In genomic region chr9:18611946-18612345, GRCh38 we compare ENCODE assay signal across 25 cellular contexts.
DNase-seq lines count a peak whose midpoint lies in the region; ATAC-seq and TF ChIP-seq lines count a peak whose summit lies in the region.
"Had no signal": no experiment of that assay in that cellular context is flagged by ENCODE, and none has a peak within 500 bp of the region (broad histone marks: within the 10 kb centered on the region; RNA-seq: fewer than 3 reads in every experiment).

No MANE protein-coding gene starts in this region.

- H3K27ac ChIP-seq in HEK293 (ENCODE audit: extremely low read depth, low read depth, low read length): no peak overlapping the region
- H3K27ac ChIP-seq: epithelial cell of prostate, neutrophil had no signal

- no peak overlapping the region for H3K4me3 Mint-ChIP-seq in nephron
- H3K4me3 Mint-ChIP-seq in activated CD8-positive, alpha-beta T cell treated with anti-CD3 and anti-CD28 coated beads, Interleukin-2, amount 10 ng/mL, durations not matched to agents 7 days and 5 days: no peak overlapping the region
- no peak overlapping the region for H3K4me3 Mint-ChIP-seq in activated T-helper 2 cell treated with anti-CD3 and anti-CD28 coated beads, Interferon-gamma antibody, Interleukin-2, Interleukin-4, amounts not matched to agents 10 μg/mL and 5 μg/mL and 100 μg/mL, durations not matched to agents 14 hours and 24 hours and 36 hours (ENCODE audit: low read depth)
- H3K4me3 Mint-ChIP-seq: activated CD4-positive, alpha-beta T cell treated with anti-CD3 and anti-CD28 coated beads, Interleukin-2, amount 10 ng/mL, durations not matched to agents 24 days and 14 days; activated CD8-positive, alpha-beta memory T cell treated with anti-CD3 and anti-CD28 coated beads, Interleukin-2, amount 10 ng/mL, durations not matched to agents 7 days and 5 days; activated T-helper 1 cell treated with anti-CD3 and anti-CD28 coated beads, Interleukin-12 subunit alpha, Interleukin-12 subunit beta, Interleukin-2, Interleukin-4 antibody, amounts not matched to agents 30 ng/mL and 10 ng/mL and 1 ng/mL, durations not matched to agents 14 hours and 24 hours and 36 hours; CD14-positive monocyte; stimulated activated memory B cell treated with anti-CD40 and anti-IgM and Interleukin-4, amounts not matched to agents 10 μg/mL and 1 μg/mL and 100 μg/mL, for 72 hours had no signal

- peak; percentile 75 for DNase-seq in NCI-H146 treated with DMSO at 0.1 percent for 48 hours (lab: John Stamatoyannopoulos, UW; ENCODE audit: unreplicated experiment)
- DNase-seq in NCI-H748 treated with DMSO at 0.1 percent for 48 hours (lab: John Stamatoyannopoulos, UW): peak; percentile 10
- DNase-seq in activated naive CD4-positive, alpha-beta T cell (lab: John Stamatoyannopoulos, UW): no peak
- no peak for DNase-seq in activated CD8-positive, alpha-beta T cell treated with anti-CD3 and anti-CD28 coated beads, Interleukin-2, amount 10 ng/mL, durations not matched to agents 7 days and 5 days
- DNase-seq in activated T-helper 2 cell treated with anti-CD3 and anti-CD28 coated beads, Interferon-gamma antibody, Interleukin-2, Interleukin-4, amounts not matched to agents 10 μg/mL and 5 μg/mL and 100 μg/mL, durations not matched to agents 14 hours and 24 hours and 36 hours (ENCODE audit: low spot score): no peak
- no peak for DNase-seq in kidney glomerular epithelial cell (lab: John Stamatoyannopoulos, UW)
- DNase-seq: activated CD4-positive, alpha-beta T cell treated with anti-CD3 and anti-CD28 coated beads, Interleukin-2, amount 10 ng/mL, durations not matched to agents 24 days and 14 days; activated CD8-positive, alpha-beta memory T cell treated with anti-CD3 and anti-CD28 coated beads, Interleukin-2, amount 10 ng/mL, durations not matched to agents 7 days and 5 days; foreskin melanocyte; GDM1; HCEC 1CT; hypothalamus; MM.1S; NCI-H226; T-helper 2 cell had no signal

- intact Hi-C loops in activated T-helper 2 cell treated with anti-CD3 and anti-CD28 coated beads, Interferon-gamma antibody, Interleukin-2, Interleukin-4, amounts not matched to agents 10 μg/mL and 5 μg/mL and 100 μg/mL, durations not matched to agents 14 hours and 24 hours and 36 hours (cut with micrococcal nuclease): no loop called here

- CTCF ChIA-PET in HEK293 (lab: Yijun Ruan, JAX): interaction anchor here (0.7 to 1.8 kb wide), 3 partner anchors 169 to 357 kb away, joined by 3 to 4 read pairs (median 3); no protein-coding TSS in a partner anchor
- CTCF ChIA-PET in activated CD8-positive, alpha-beta T cell treated with anti-CD3 and anti-CD28 coated beads, Interleukin-2, amount 10 ng/mL, durations not matched to agents 7 days and 5 days (lab: Charles Lee): no interaction called here

- no peaks in the 10 kb centered on the region for H3K27me3 Mint-ChIP-seq in nephron (ENCODE audit: low read depth)
- H3K27me3 Mint-ChIP-seq in activated CD8-positive, alpha-beta T cell treated with anti-CD3 and anti-CD28 coated beads, Interleukin-2, amount 10 ng/mL, durations not matched to agents 7 days and 5 days (ENCODE audit: low read depth): no peaks in the 10 kb centered on the region
- no peaks in the 10 kb centered on the region for H3K27me3 Mint-ChIP-seq in activated T-helper 2 cell treated with anti-CD3 and anti-CD28 coated beads, Interferon-gamma antibody, Interleukin-2, Interleukin-4, amounts not matched to agents 10 μg/mL and 5 μg/mL and 100 μg/mL, durations not matched to agents 14 hours and 24 hours and 36 hours (ENCODE audit: low read depth)
- H3K27me3 Mint-ChIP-seq: activated CD4-positive, alpha-beta T cell treated with anti-CD3 and anti-CD28 coated beads, Interleukin-2, amount 10 ng/mL, durations not matched to agents 24 days and 14 days; activated CD8-positive, alpha-beta memory T cell treated with anti-CD3 and anti-CD28 coated beads, Interleukin-2, amount 10 ng/mL, durations not matched to agents 7 days and 5 days; stimulated activated memory B cell treated with anti-CD40 and anti-IgM and Interleukin-4, amounts not matched to agents 10 μg/mL and 1 μg/mL and 100 μg/mL, for 72 hours had no signal

- peaks cover 57% of the 10 kb centered on the region for H3K4me1 Mint-ChIP-seq in nephron
- H3K4me1 Mint-ChIP-seq in activated CD8-positive, alpha-beta T cell treated with anti-CD3 and anti-CD28 coated beads, Interleukin-2, amount 10 ng/mL, durations not matched to agents 7 days and 5 days (ENCODE audit: low read depth): no peaks in the 10 kb centered on the region
- no peaks in the 10 kb centered on the region for H3K4me1 Mint-ChIP-seq in activated T-helper 2 cell treated with anti-CD3 and anti-CD28 coated beads, Interferon-gamma antibody, Interleukin-2, Interleukin-4, amounts not matched to agents 10 μg/mL and 5 μg/mL and 100 μg/mL, durations not matched to agents 14 hours and 24 hours and 36 hours (ENCODE audit: low read depth)
- H3K4me1 Mint-ChIP-seq: activated CD4-positive, alpha-beta T cell treated with anti-CD3 and anti-CD28 coated beads, Interleukin-2, amount 10 ng/mL, durations not matched to agents 24 days and 14 days; activated CD8-positive, alpha-beta memory T cell treated with anti-CD3 and anti-CD28 coated beads, Interleukin-2, amount 10 ng/mL, durations not matched to agents 7 days and 5 days; CD14-positive monocyte; stimulated activated memory B cell treated with anti-CD40 and anti-IgM and Interleukin-4, amounts not matched to agents 10 μg/mL and 1 μg/mL and 100 μg/mL, for 72 hours had no signal

- H3K4me1 ChIP-seq in HEK293 (ENCODE audit: control insufficient read depth, insufficient read depth, low read length): peaks cover under 1% of the 10 kb centered on the region

- no peak for TF ChIP-seq CTCF in HEK293 (tag by site-specific recombination; IDR thresholded peaks at IDR 0.05)
- no peak for TF ChIP-seq CTCF in nephron (IDR thresholded peaks at IDR 0.05; ENCODE audit: unreplicated experiment in 3 of 3)

- no peaks in the 10 kb centered on the region for H3K36me3 ChIP-seq in HEK293 (ENCODE audit: control insufficient read depth in 2 of 2, insufficient read depth in 1 of 2, low read length in 2 of 2)
- H3K36me3 ChIP-seq: neutrophil had no signal

- no peak overlapping the region for H3K4me3 ChIP-seq in HEK293 (ENCODE audit: low read depth, low read length)
- H3K4me3 ChIP-seq: K562, smooth muscle cell had no signal

- ATAC-seq in activated CD8-positive, alpha-beta T cell treated with anti-CD3 and anti-CD28 coated beads, Interleukin-2, amount 10 ng/mL, durations not matched to agents 7 days and 5 days: no peak
- ATAC-seq: activated CD8-positive, alpha-beta memory T cell treated with anti-CD3 and anti-CD28 coated beads, Interleukin-2, amount 10 ng/mL, durations not matched to agents 7 days and 5 days; activated naive CD4-positive, alpha-beta T cell treated with anti-CD3 and anti-CD28 coated beads, Interleukin-2, amount 50 U/mL, for 72 hours; K562; stimulated activated memory B cell treated with anti-CD40 and anti-IgM and Interleukin-4, amounts not matched to agents 10 μg/mL and 1 μg/mL and 100 μg/mL, for 72 hours had no signal

- H3K9me3 Mint-ChIP-seq in nephron: peaks cover 2% of the 10 kb centered on the region
- no peaks in the 10 kb centered on the region for H3K9me3 Mint-ChIP-seq in activated CD8-positive, alpha-beta T cell treated with anti-CD3 and anti-CD28 coated beads, Interleukin-2, amount 10 ng/mL, durations not matched to agents 7 days and 5 days (ENCODE audit: insufficient read depth)
- H3K9me3 Mint-ChIP-seq in activated T-helper 2 cell treated with anti-CD3 and anti-CD28 coated beads, Interferon-gamma antibody, Interleukin-2, Interleukin-4, amounts not matched to agents 10 μg/mL and 5 μg/mL and 100 μg/mL, durations not matched to agents 14 hours and 24 hours and 36 hours: no peaks in the 10 kb centered on the region
- H3K9me3 Mint-ChIP-seq: activated CD4-positive, alpha-beta T cell treated with anti-CD3 and anti-CD28 coated beads, Interleukin-2, amount 10 ng/mL, durations not matched to agents 24 days and 14 days; activated naive CD4-positive, alpha-beta T cell treated with anti-CD3 and anti-CD28 coated beads, Interleukin-2, amount 50 U/mL, for 72 hours; activated T-helper 1 cell treated with anti-CD3 and anti-CD28 coated beads, Interleukin-12 subunit alpha, Interleukin-12 subunit beta, Interleukin-2, Interleukin-4 antibody, amounts not matched to agents 30 ng/mL and 10 ng/mL and 1 ng/mL, durations not matched to agents 14 hours and 24 hours and 36 hours had no signal

- no peaks in the 10 kb centered on the region for H3K9me3 ChIP-seq in HEK293 (ENCODE audit: control insufficient read depth, insufficient read depth, low read depth, low read length)
- H3K9me3 ChIP-seq: neutrophil had no signal

- H3K27ac Mint-ChIP-seq in nephron: peak overlapping the region; percentile 18 to 63 (median 57)
- no peak overlapping the region for H3K27ac Mint-ChIP-seq in activated CD8-positive, alpha-beta T cell treated with anti-CD3 and anti-CD28 coated beads, Interleukin-2, amount 10 ng/mL, durations not matched to agents 7 days and 5 days
- no peak overlapping the region for H3K27ac Mint-ChIP-seq in activated T-helper 2 cell treated with anti-CD3 and anti-CD28 coated beads, Interferon-gamma antibody, Interleukin-2, Interleukin-4, amounts not matched to agents 10 μg/mL and 5 μg/mL and 100 μg/mL, durations not matched to agents 14 hours and 24 hours and 36 hours
- H3K27ac Mint-ChIP-seq: activated CD4-positive, alpha-beta T cell treated with anti-CD3 and anti-CD28 coated beads, Interleukin-2, amount 10 ng/mL, durations not matched to agents 24 days and 14 days; activated CD8-positive, alpha-beta memory T cell treated with anti-CD3 and anti-CD28 coated beads, Interleukin-2, amount 10 ng/mL, durations not matched to agents 7 days and 5 days; activated naive CD4-positive, alpha-beta T cell treated with anti-CD3 and anti-CD28 coated beads, Interleukin-2, amount 50 U/mL, for 72 hours; activated T-helper 1 cell treated with anti-CD3 and anti-CD28 coated beads, Interleukin-12 subunit alpha, Interleukin-12 subunit beta, Interleukin-2, Interleukin-4 antibody, amounts not matched to agents 30 ng/mL and 10 ng/mL and 1 ng/mL, durations not matched to agents 14 hours and 24 hours and 36 hours; CD14-positive monocyte; stimulated activated memory B cell treated with anti-CD40 and anti-IgM and Interleukin-4, amounts not matched to agents 10 μg/mL and 1 μg/mL and 100 μg/mL, for 72 hours had no signal

- H3K36me3 Mint-ChIP-seq in nephron (ENCODE audit: low read depth): peaks cover 4% of the 10 kb centered on the region
- no peaks in the 10 kb centered on the region for H3K36me3 Mint-ChIP-seq in activated CD8-positive, alpha-beta T cell treated with anti-CD3 and anti-CD28 coated beads, Interleukin-2, amount 10 ng/mL, durations not matched to agents 7 days and 5 days (ENCODE audit: low read depth)
- no peaks in the 10 kb centered on the region for H3K36me3 Mint-ChIP-seq in activated T-helper 2 cell treated with anti-CD3 and anti-CD28 coated beads, Interferon-gamma antibody, Interleukin-2, Interleukin-4, amounts not matched to agents 10 μg/mL and 5 μg/mL and 100 μg/mL, durations not matched to agents 14 hours and 24 hours and 36 hours (ENCODE audit: low read depth)
- H3K36me3 Mint-ChIP-seq: activated CD8-positive, alpha-beta memory T cell treated with anti-CD3 and anti-CD28 coated beads, Interleukin-2, amount 10 ng/mL, durations not matched to agents 7 days and 5 days; activated naive CD4-positive, alpha-beta T cell treated with anti-CD3 and anti-CD28 coated beads, Interleukin-2, amount 50 U/mL, for 72 hours; CD14-positive monocyte; stimulated activated memory B cell treated with anti-CD40 and anti-IgM and Interleukin-4, amounts not matched to agents 10 μg/mL and 1 μg/mL and 100 μg/mL, for 72 hours had no signal

- POLR2A ChIA-PET in HEK293 (lab: Yijun Ruan, JAX): no interaction called here
- POLR2A ChIA-PET in activated CD8-positive, alpha-beta T cell treated with anti-CD3 and anti-CD28 coated beads, Interleukin-2, amount 10 ng/mL, durations not matched to agents 7 days and 5 days (lab: Charles Lee): no interaction called here

Comparison
In these comparisons a context has a peak if more than half of its experiments do, and no peak if none do; other contexts are left out.
1. DNase-seq: peak in NCI-H146 treated with DMSO at 0.1 percent for 48 hours (single experiment) and NCI-H748 treated with DMSO at 0.1 percent for 48 hours (single experiment); none in activated naive CD4-positive, alpha-beta T cell (0 of 4), activated CD8-positive, alpha-beta T cell treated with anti-CD3 and anti-CD28 coated beads, Interleukin-2, amount 10 ng/mL, durations not matched to agents 7 days and 5 days (single experiment), activated T-helper 2 cell treated with anti-CD3 and anti-CD28 coated beads, Interferon-gamma antibody, Interleukin-2, Interleukin-4, amounts not matched to agents 10 μg/mL and 5 μg/mL and 100 μg/mL, durations not matched to agents 14 hours and 24 hours and 36 hours (single experiment) and kidney glomerular epithelial cell (single experiment).
2. H3K27ac Mint-ChIP-seq: peak in nephron (3 of 3); none in activated CD8-positive, alpha-beta T cell treated with anti-CD3 and anti-CD28 coated beads, Interleukin-2, amount 10 ng/mL, durations not matched to agents 7 days and 5 days (single experiment) and activated T-helper 2 cell treated with anti-CD3 and anti-CD28 coated beads, Interferon-gamma antibody, Interleukin-2, Interleukin-4, amounts not matched to agents 10 μg/mL and 5 μg/mL and 100 μg/mL, durations not matched to agents 14 hours and 24 hours and 36 hours (single experiment).